ENCODE assay signal across 26 cellular contexts in genomic region chr2:66604911-66605310, GRCh38.
"Had no signal": no experiment of that assay in that cellular context is flagged by ENCODE, and none has a peak within 500 bp of the region (broad histone marks: within the 10 kb centered on the region; RNA-seq: fewer than 3 reads in every experiment).

No MANE protein-coding gene starts in this region.

- H2AFZ ChIP-seq: hepatocyte, parathyroid adenoma had no signal

- H3K79me2 ChIP-seq: hepatocyte, parathyroid adenoma had no signal

- H3K27me3 Mint-ChIP-seq: progenitor cell of endocrine pancreas had no signal

- H3K9ac ChIP-seq: parathyroid adenoma had no signal

- H3K36me3 ChIP-seq: heart right ventricle, left ventricle myocardium inferior, neutrophil, stomach, thyroid gland, transverse colon, upper lobe of left lung had no signal

- H3K4me2 ChIP-seq: hepatocyte had no signal

- H3K4me1 ChIP-seq: heart right ventricle, left ventricle myocardium inferior, parathyroid adenoma, stomach, testis, thyroid gland, transverse colon, upper lobe of left lung had no signal

- H3K4me3 Mint-ChIP-seq: mesothelial cell of epicardium; naive B cell; natural killer cell treated with Interleukin-12 subunit alpha and Interleukin-12 subunit beta and Interleukin-15 and Interleukin-18, amount 100 ng/mL, for 72 hours; stimulated activated naive B cell treated with anti-CD40 and anti-IgM and Interleukin-4, amounts not matched to agents 10 μg/mL and 1 μg/mL and 100 μg/mL, for 72 hours had no signal

- H3K4me3 ChIP-seq: heart right ventricle, hepatocyte, left ventricle myocardium inferior, lung, skin epidermis, stomach, testis, thyroid gland, transverse colon, upper lobe of left lung had no signal

- H3K36me3 Mint-ChIP-seq: mesothelial cell of epicardium; naive B cell; natural killer cell treated with Interleukin-12 subunit alpha and Interleukin-12 subunit beta and Interleukin-15 and Interleukin-18, amount 100 ng/mL, for 72 hours; stimulated activated naive B cell treated with anti-CD40 and anti-IgM and Interleukin-4, amounts not matched to agents 10 μg/mL and 1 μg/mL and 100 μg/mL, for 72 hours had no signal

- H3K27me3 ChIP-seq: hepatocyte, neutrophil, stomach, testis, thyroid gland, transverse colon, upper lobe of left lung had no signal

- H3K4me1 Mint-ChIP-seq: naive B cell; stimulated activated naive B cell treated with anti-CD40 and anti-IgM and Interleukin-4, amounts not matched to agents 10 μg/mL and 1 μg/mL and 100 μg/mL, for 72 hours had no signal

- DNase-seq: heart right ventricle; islet precursor cell; left ventricle myocardium inferior; mesendoderm; naive B cell; occipital lobe; right cardiac atrium; stimulated activated CD4-positive, alpha-beta T cell treated with anti-CD3 and anti-CD28 coated beads, Interleukin-12 subunit alpha, Interleukin-12 subunit beta, amount 100 ng/mL, for 4 hours; stimulated activated CD4-positive, alpha-beta T cell treated with anti-CD3 and anti-CD28 coated beads, Interleukin-15, amount 100 ng/mL, for 24 hours; stimulated activated CD4-positive, alpha-beta T cell treated with anti-CD3 and anti-CD28 coated beads, Interleukin-2, amount 100 ng/mL, for 24 hours; stimulated activated CD4-positive, alpha-beta T cell treated with anti-CD3 and anti-CD28 coated beads, Interleukin-4, amount 100 ng/mL, for 1 hour; stimulated activated naive B cell treated with anti-CD40 and anti-IgM and Interleukin-4, amounts not matched to agents 10 μg/mL and 1 μg/mL and 100 μg/mL, for 72 hours; stimulated activated naive CD8-positive, alpha-beta T cell treated with anti-CD3 and anti-CD28 coated beads, Interleukin-15, Interleukin-2, amounts not matched to agents 100 U/mL and 50 U/mL, for 24 hours; stomach; testis; thyroid gland; transverse colon; upper lobe of left lung had no signal

- H3K27ac Mint-ChIP-seq: mesothelial cell of epicardium; naive B cell; natural killer cell treated with Interleukin-12 subunit alpha and Interleukin-12 subunit beta and Interleukin-15 and Interleukin-18, amount 100 ng/mL, for 72 hours; progenitor cell of endocrine pancreas; stimulated activated naive B cell treated with anti-CD40 and anti-IgM and Interleukin-4, amounts not matched to agents 10 μg/mL and 1 μg/mL and 100 μg/mL, for 72 hours had no signal

- H3K27ac ChIP-seq: heart right ventricle, hepatocyte, left ventricle myocardium inferior, neutrophil, parathyroid adenoma, skin epidermis, stomach, testis, thyroid gland, transverse colon, upper lobe of left lung had no signal

- H3K9me3 Mint-ChIP-seq: mesothelial cell of epicardium; natural killer cell treated with Interleukin-12 subunit alpha and Interleukin-12 subunit beta and Interleukin-15 and Interleukin-18, amount 100 ng/mL, for 72 hours had no signal

- H3K9me3 ChIP-seq: heart right ventricle, left ventricle myocardium inferior, neutrophil, stomach, testis, thyroid gland, transverse colon, upper lobe of left lung had no signal
